ENCODE assay signal across 8 cellular contexts in genomic region chr5:43602818-43603534, GRCh38. TPM values are rescaled to one million over a fixed set of nuclear protein-coding genes. Genes with fewer than 3 reads are reported as not detected.
DNase-seq lines count a peak whose midpoint lies in the region; ATAC-seq and TF ChIP-seq lines count a peak whose summit lies in the region.

Gene NNT, plus strand, starts transcription at chr5:43603180. Its CDS starts 6,016 bp downstream, at chr5:43609196.

- no peaks in the 10 kb centered on the region for H3K36me3 ChIP-seq in CD8-positive, alpha-beta T cell (ENCODE audit: insufficient read depth, low read length)

- H3K9me3 Mint-ChIP-seq in CD8-positive, alpha-beta T cell, result no peaks in the 10 kb centered on the region

- CTCF ChIA-PET in CD8-positive, alpha-beta T cell (lab: Charles Lee), result interaction anchor here (1.1 to 2.4 kb wide), 5 partner anchors 23 to 117 kb away, joined by 3 to 7 read pairs (median 5); no protein-coding TSS in a partner anchor

- H3K27ac Mint-ChIP-seq in CD8-positive, alpha-beta T cell, result peak within 1 kb of the TSS; percentile 92

- H3K4me1 Mint-ChIP-seq in CD8-positive, alpha-beta T cell (ENCODE audit: low read depth), result peaks cover 58% of the 10 kb centered on the region

- H3K4me3 Mint-ChIP-seq in CD8-positive, alpha-beta T cell, result peak within 1 kb of the TSS; percentile 89

- no peaks in the 10 kb centered on the region for H3K27me3 Mint-ChIP-seq in CD8-positive, alpha-beta T cell (ENCODE audit: low read depth)

- POLR2A ChIA-PET in CD8-positive, alpha-beta T cell (lab: Charles Lee), result interaction anchor here (0.6 to 3.7 kb wide), 15 partner anchors 9 to 654 kb away, joined by 3 to 47 read pairs (median 4); partner anchors contain the start of genes TMEM267 and ZNF131

- H3K9me3 ChIP-seq in CD8-positive, alpha-beta T cell (ENCODE audit: low read length), result no peaks in the 10 kb centered on the region

- peaks cover 14% of the 10 kb centered on the region for H3K4me1 ChIP-seq in CD8-positive, alpha-beta T cell (ENCODE audit: insufficient read depth, low read length)

- H3K27me3 ChIP-seq in CD8-positive, alpha-beta T cell (ENCODE audit: insufficient read depth, low read length), result no peaks in the 10 kb centered on the region

- intact Hi-C loops in CD8-positive, alpha-beta T cell (cut with DNase I, micrococcal nuclease), result loop anchor here (1.0 to 10.0 kb wide), 11 partner anchors 28 to 1678 kb away; partner anchors contain the start of genes HMGCS1 (in 2 of the 2), TMEM267 (in 2 of the 2), ZNF131 (in 2 of the 2) and C5orf34 (in 1 of the 2)

- ATAC-seq in CD8-positive, alpha-beta T cell, result peak; percentile 71
- ATAC-seq in GM19397 (IDR thresholded peaks at IDR 0.05; ENCODE audit: unreplicated experiment) (peak; percentile 85), HG03565 (IDR thresholded peaks at IDR 0.05; ENCODE audit: unreplicated experiment) (peak; percentile 64)

- DNase-seq in CD8-positive, alpha-beta T cell, result peak; percentile 46 to 84 (median 76)
- DNase-seq in NOMO-1 treated with dmso at 0.1 percent for 144 hours (lab: John Stamatoyannopoulos, UW; ENCODE audit: unreplicated experiment), result peak; percentile 92
- DNase-seq in activated CD8-positive, alpha-beta memory T cell treated with anti-CD3 and anti-CD28 coated beads, Interleukin-2, amount 50 U/mL, for 48 hours, result peak; percentile 90
- DNase-seq in epithelial cell of prostate (ENCODE audit: low read depth, low spot score), result no peak
- DNase-seq in mucosa of gallbladder (ENCODE audit: low spot score), result peak; percentile 76
- DNase-seq in stimulated activated CD8-positive, alpha-beta memory T cell treated with anti-CD3 and anti-CD28 coated beads, Interleukin-4, amount 100 ng/mL, for 4 hours (ENCODE audit: low read depth in 2 of 2, low spot score in 1 of 2), result peak; percentile 44 to 54

- H3K36me3 Mint-ChIP-seq in CD8-positive, alpha-beta T cell, result peaks cover 27% of the 10 kb centered on the region

- peak within 1 kb of the TSS; percentile 95 for H3K4me3 ChIP-seq in CD8-positive, alpha-beta T cell (ENCODE audit: low read depth, low read length)

- H3K27ac ChIP-seq in CD8-positive, alpha-beta T cell (ENCODE audit: low read depth, low read length), result peak within 1 kb of the TSS; percentile 85
- peak within 1 kb of the TSS; percentile 53 for H3K27ac ChIP-seq in epithelial cell of prostate

- TF ChIP-seq CTCF in CD8-positive, alpha-beta T cell (IDR thresholded peaks at IDR 0.05), result no peak

RNA-seq across cellular contexts. Expression of gene NNT, which starts in this region (rescaled TPM):
- total RNA-seq in CD8-positive, alpha-beta T cell, result 10 to 100 TPM; 19.4 to 20.2 TPM
- total RNA-seq in mucosa of gallbladder, result 107 TPM
